1 cellular context compared by ENCODE assay signal in the genomic region with DNA sequence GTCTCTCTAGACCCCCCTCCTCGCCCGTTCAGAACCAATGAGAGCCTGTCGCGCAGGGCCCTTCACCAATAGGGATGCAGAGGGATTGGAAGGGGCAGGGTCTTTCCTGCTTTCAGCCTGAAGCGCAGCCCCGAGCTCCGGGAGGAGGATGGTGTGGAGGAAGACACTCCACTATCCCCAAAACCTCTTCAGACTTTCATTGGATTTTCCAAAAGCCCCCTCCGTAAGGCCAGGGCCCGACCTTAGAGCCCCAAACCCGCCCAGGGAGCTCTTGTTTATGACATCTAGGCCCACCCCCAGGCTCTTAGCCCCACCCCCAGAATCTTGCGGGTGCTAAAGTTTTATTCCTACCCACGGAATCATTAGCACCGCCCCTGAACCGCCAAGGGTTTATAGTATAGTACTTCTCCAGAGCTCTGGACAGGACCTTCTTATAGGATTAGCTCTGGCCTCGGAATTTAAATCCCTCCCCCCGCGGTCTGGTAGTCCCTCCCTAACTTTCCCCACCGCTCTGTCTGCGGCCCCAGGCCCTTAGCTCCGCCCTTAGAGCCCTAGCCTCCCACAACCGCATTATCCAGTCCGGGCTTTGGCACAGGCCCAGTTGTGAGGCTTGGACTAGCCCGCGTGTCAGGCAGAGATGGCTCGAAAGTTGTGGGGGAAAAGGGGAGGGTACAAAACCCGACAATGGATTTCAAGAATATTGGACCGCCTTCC.
TF ChIP-seq lines count a peak whose summit lies in the region.

No MANE protein-coding gene starts in this region.

TF ChIP-seq in K562, 482 proteins besides CTCF, POLR2A, EP300 and RAD21 (continued from another document):
- peak; percentile 68; the same call in 1 of the 2 replicates for TF ChIP-seq CREB3L1 (IDR thresholded peaks at IDR 0.05; ENCODE audit: borderline replicate concordance, low read depth)
- TF ChIP-seq CHD2 (IDR thresholded peaks at IDR 0.05; ENCODE audit: low read depth, low read length) = peak; percentile 82
- no peak for TF ChIP-seq RFX1 (IDR thresholded peaks at IDR 0.05)
- no peak for TF ChIP-seq ETV5 (CRISPR knock-in tag; IDR thresholded peaks at IDR 0.05; ENCODE audit: low read depth)
- TF ChIP-seq NFYB (IDR thresholded peaks at IDR 0.05; ENCODE audit: extremely low read depth, insufficient read length) = peak; percentile 100
- no peak for TF ChIP-seq SMARCB1 (IDR thresholded peaks at IDR 0.05; ENCODE audit: insufficient read length, low read depth)
- peak; percentile 55; the same call in 1 of the 2 replicates for TF ChIP-seq RAD51 (IDR thresholded peaks at IDR 0.05; ENCODE audit: borderline replicate concordance, low read depth)
- peak; percentile 64; the same call in 1 of the 2 replicates for TF ChIP-seq JUND (IDR thresholded peaks at IDR 0.05; ENCODE audit: borderline replicate concordance, low read depth, low read length)
- no peak; the same call in 2 of the 3 replicates for TF ChIP-seq JUND (tag; IDR thresholded peaks at IDR 0.05; ENCODE audit: borderline replicate concordance, low read depth, low read length)
- TF ChIP-seq ID3 (CRISPR knock-in tag; IDR thresholded peaks at IDR 0.05) = no peak
- TF ChIP-seq ID3 (tag; IDR thresholded peaks at IDR 0.05) = 0 out of 2 replicates have a peak, but pooled peaks have one; percentile 48
- peak; percentile 64; the same call in 1 of the 2 replicates for TF ChIP-seq ZKSCAN1 (IDR thresholded peaks at IDR 0.05; ENCODE audit: low read depth, low read length)
- TF ChIP-seq PHF8 (IDR thresholded peaks at IDR 0.05; ENCODE audit: borderline replicate concordance, low read length) = peak; percentile 22; the same call in 1 of the 2 replicates
- TF ChIP-seq, protein P1, sequence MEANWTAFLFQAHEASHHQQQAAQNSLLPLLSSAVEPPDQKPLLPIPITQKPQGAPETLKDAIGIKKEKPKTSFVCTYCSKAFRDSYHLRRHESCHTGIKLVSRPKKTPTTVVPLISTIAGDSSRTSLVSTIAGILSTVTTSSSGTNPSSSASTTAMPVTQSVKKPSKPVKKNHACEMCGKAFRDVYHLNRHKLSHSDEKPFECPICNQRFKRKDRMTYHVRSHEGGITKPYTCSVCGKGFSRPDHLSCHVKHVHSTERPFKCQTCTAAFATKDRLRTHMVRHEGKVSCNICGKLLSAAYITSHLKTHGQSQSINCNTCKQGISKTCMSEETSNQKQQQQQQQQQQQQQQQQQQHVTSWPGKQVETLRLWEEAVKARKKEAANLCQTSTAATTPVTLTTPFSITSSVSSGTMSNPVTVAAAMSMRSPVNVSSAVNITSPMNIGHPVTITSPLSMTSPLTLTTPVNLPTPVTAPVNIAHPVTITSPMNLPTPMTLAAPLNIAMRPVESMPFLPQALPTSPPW (CRISPR knock-in tag; IDR thresholded peaks at IDR 0.05) = peak; percentile 77
- peak; percentile 30 for TF ChIP-seq FIP1L1 (IDR thresholded peaks at IDR 0.05; ENCODE audit: low read depth, low read length, poor library complexity, severe bottlenecking)
- TF ChIP-seq ARID3A (IDR thresholded peaks at IDR 0.05; ENCODE audit: borderline replicate concordance, low read depth, low read length) = peak; percentile 62; the same call in 1 of the 2 replicates
- TF ChIP-seq HCFC1 (IDR thresholded peaks at IDR 0.05; ENCODE audit: low read depth, low read length) = peak; percentile 38; the same call in 1 of the 2 replicates
- TF ChIP-seq ZKSCAN8 (CRISPR knock-in tag; IDR thresholded peaks at IDR 0.05) = no peak
- no peak for TF ChIP-seq SLC30A9 (CRISPR knock-in tag; IDR thresholded peaks at IDR 0.05)
- TF ChIP-seq KAT8 (IDR thresholded peaks at IDR 0.05; ENCODE audit: low read depth) = no peak
- peak; percentile 48; the same call in 1 of the 2 replicates for TF ChIP-seq NCOA1 (IDR thresholded peaks at IDR 0.05; ENCODE audit: low read depth)
- TF ChIP-seq ARID1B (IDR thresholded peaks at IDR 0.05) = peak; percentile 47
- peak; percentile 95 for TF ChIP-seq TOE1 (IDR thresholded peaks at IDR 0.05; ENCODE audit: borderline replicate concordance)
- TF ChIP-seq TOE1 (CRISPR knock-in tag; IDR thresholded peaks at IDR 0.05; ENCODE audit: borderline replicate concordance, low read depth) = no peak
- TF ChIP-seq CBX8 (IDR thresholded peaks at IDR 0.05; ENCODE audit: borderline replicate concordance, extremely low read depth, low read depth, low read length, poor library complexity, severe bottlenecking) = no peak
- TF ChIP-seq, protein P2, sequence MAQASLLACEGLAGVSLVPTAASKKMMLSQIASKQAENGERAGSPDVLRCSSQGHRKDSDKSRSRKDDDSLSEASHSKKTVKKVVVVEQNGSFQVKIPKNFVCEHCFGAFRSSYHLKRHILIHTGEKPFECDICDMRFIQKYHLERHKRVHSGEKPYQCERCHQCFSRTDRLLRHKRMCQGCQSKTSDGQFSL (CRISPR knock-in tag; IDR thresholded peaks at IDR 0.05) = peak; percentile 51; the same call in 1 of the 2 replicates
- TF ChIP-seq, protein P2 (tag; IDR thresholded peaks at IDR 0.05) = peak in 1 of 2 experiments; percentile 51; a peak in 1 of 4 replicates
- no peak for TF ChIP-seq MEF2D (tag; conservative IDR thresholded peaks at IDR 0.05; ENCODE audit: low read depth)
- no peak for TF ChIP-seq OTX1 (CRISPR knock-in tag; IDR thresholded peaks at IDR 0.05)
- TF ChIP-seq ZNF436 (CRISPR knock-in tag; IDR thresholded peaks at IDR 0.05) = no peak
- TF ChIP-seq ZNF79 (CRISPR knock-in tag; IDR thresholded peaks at IDR 0.05; ENCODE audit: low read depth) = no peak
- 0 out of 2 replicates have a peak, but pooled peaks have one; percentile 33 for TF ChIP-seq DMBX1 (CRISPR knock-in tag; IDR thresholded peaks at IDR 0.05; ENCODE audit: borderline replicate concordance)
- TF ChIP-seq CTBP1 (IDR thresholded peaks at IDR 0.05; ENCODE audit: borderline replicate concordance) = peak; percentile 74
